Comparison of ENCODE assay signal across 9 cellular contexts in genomic region chr3:127074900-127075360, GRCh38.
DNase-seq lines count a peak whose midpoint lies in the region; ATAC-seq and TF ChIP-seq lines count a peak whose summit lies in the region.
"Had no signal": no experiment of that assay in that cellular context is flagged by ENCODE, and none has a peak within 500 bp of the region (broad histone marks: within the 10 kb centered on the region; RNA-seq: fewer than 3 reads in every experiment).

No MANE protein-coding gene starts in this region.

- POLR2A ChIA-PET in activated naive CD8-positive, alpha-beta T cell treated with anti-CD3 and anti-CD28 coated beads, Interleukin-2, amount 10 ng/mL, durations not matched to agents 7 days and 5 days (lab: Charles Lee): no interaction called here

- TF ChIP-seq CTCF in cardiac fibroblast (IDR thresholded peaks at IDR 0.05; ENCODE audit: low read depth, low read length): no peak
- no peak for TF ChIP-seq CTCF in nephron progenitor cell (IDR thresholded peaks at IDR 0.05)

- no peak for DNase-seq in activated naive CD8-positive, alpha-beta T cell treated with anti-CD3 and anti-CD28 coated beads, Interleukin-2, amount 10 ng/mL, durations not matched to agents 7 days and 5 days
- DNase-seq in activated naive CD8-positive, alpha-beta T cell treated with anti-CD3 and anti-CD28 coated beads for 36 hours: no peak
- DNase-seq in NCI-H1092 treated with DMSO at 0.1 percent for 48 hours (lab: John Stamatoyannopoulos, UW) (peak; percentile 45), cardiac fibroblast (ENCODE audit: low read depth in 2 of 2) (peak; percentile 49 to 76), nephron progenitor cell (no peak), NCI-H1436 treated with DMSO at 0.1 percent for 48 hours (lab: John Stamatoyannopoulos, UW) (no peak), mesenteric fat pad (ENCODE audit: low spot score) (no peak)

- peak; percentile 41 for ATAC-seq in activated naive CD8-positive, alpha-beta T cell treated with anti-CD3 and anti-CD28 coated beads, Interleukin-2, amount 10 ng/mL, durations not matched to agents 7 days and 5 days (ENCODE audit: low read depth)
- ATAC-seq in HG02610 (IDR thresholded peaks at IDR 0.05; ENCODE audit: unreplicated experiment): peak; percentile 93

- peaks cover 2% of the 10 kb centered on the region for H3K9me3 Mint-ChIP-seq in activated naive CD8-positive, alpha-beta T cell treated with anti-CD3 and anti-CD28 coated beads, Interleukin-2, amount 10 ng/mL, durations not matched to agents 7 days and 5 days
- H3K9me3 Mint-ChIP-seq in activated naive CD8-positive, alpha-beta T cell treated with anti-CD3 and anti-CD28 coated beads for 36 hours: no peaks in the 10 kb centered on the region
- peaks cover 5% of the 10 kb centered on the region for H3K9me3 Mint-ChIP-seq in nephron progenitor cell
- H3K9me3 Mint-ChIP-seq: stimulated activated naive CD8-positive, alpha-beta T cell treated with anti-CD3 and anti-CD28 coated beads, Interleukin-15, Interleukin-2, amounts not matched to agents 100 ng/mL and 50 ng/mL, for 24 hours had no signal

- peaks cover 11% of the 10 kb centered on the region for H3K4me1 Mint-ChIP-seq in activated naive CD8-positive, alpha-beta T cell treated with anti-CD3 and anti-CD28 coated beads, Interleukin-2, amount 10 ng/mL, durations not matched to agents 7 days and 5 days
- H3K4me1 Mint-ChIP-seq in activated naive CD8-positive, alpha-beta T cell treated with anti-CD3 and anti-CD28 coated beads for 36 hours: no peaks in the 10 kb centered on the region
- H3K4me1 Mint-ChIP-seq in nephron progenitor cell: peaks cover 4% of the 10 kb centered on the region

- H3K27ac Mint-ChIP-seq in activated naive CD8-positive, alpha-beta T cell treated with anti-CD3 and anti-CD28 coated beads, Interleukin-2, amount 10 ng/mL, durations not matched to agents 7 days and 5 days: no peak overlapping the region
- no peak overlapping the region for H3K27ac Mint-ChIP-seq in activated naive CD8-positive, alpha-beta T cell treated with anti-CD3 and anti-CD28 coated beads for 36 hours
- peak overlapping the region; percentile 2 for H3K27ac Mint-ChIP-seq in nephron progenitor cell
- H3K27ac Mint-ChIP-seq: stimulated activated naive CD8-positive, alpha-beta T cell treated with anti-CD3 and anti-CD28 coated beads, Interleukin-15, Interleukin-2, amounts not matched to agents 100 ng/mL and 50 ng/mL, for 24 hours had no signal

- H3K27me3 Mint-ChIP-seq in activated naive CD8-positive, alpha-beta T cell treated with anti-CD3 and anti-CD28 coated beads, Interleukin-2, amount 10 ng/mL, durations not matched to agents 7 days and 5 days: peaks cover 2% of the 10 kb centered on the region
- no peaks in the 10 kb centered on the region for H3K27me3 Mint-ChIP-seq in activated naive CD8-positive, alpha-beta T cell treated with anti-CD3 and anti-CD28 coated beads for 36 hours
- peaks cover 13% of the 10 kb centered on the region for H3K27me3 Mint-ChIP-seq in nephron progenitor cell (ENCODE audit: low read depth, poor library complexity)

- H3K36me3 Mint-ChIP-seq in activated naive CD8-positive, alpha-beta T cell treated with anti-CD3 and anti-CD28 coated beads, Interleukin-2, amount 10 ng/mL, durations not matched to agents 7 days and 5 days: no peaks in the 10 kb centered on the region
- no peaks in the 10 kb centered on the region for H3K36me3 Mint-ChIP-seq in activated naive CD8-positive, alpha-beta T cell treated with anti-CD3 and anti-CD28 coated beads for 36 hours
- no peaks in the 10 kb centered on the region for H3K36me3 Mint-ChIP-seq in nephron progenitor cell (ENCODE audit: low read depth)

- no peak overlapping the region for H3K4me3 ChIP-seq in cardiac fibroblast (replicated peaks in 1 of 2; ENCODE audit: low read depth in 2 of 2, low read length in 2 of 2)

- no peak overlapping the region for H3K4me3 Mint-ChIP-seq in activated naive CD8-positive, alpha-beta T cell treated with anti-CD3 and anti-CD28 coated beads, Interleukin-2, amount 10 ng/mL, durations not matched to agents 7 days and 5 days
- no peak overlapping the region for H3K4me3 Mint-ChIP-seq in activated naive CD8-positive, alpha-beta T cell treated with anti-CD3 and anti-CD28 coated beads for 36 hours
- H3K4me3 Mint-ChIP-seq in nephron progenitor cell: no peak overlapping the region
- H3K4me3 Mint-ChIP-seq: stimulated activated naive CD8-positive, alpha-beta T cell treated with anti-CD3 and anti-CD28 coated beads, Interleukin-15, Interleukin-2, amounts not matched to agents 100 ng/mL and 50 ng/mL, for 24 hours had no signal

Comparison
In these comparisons a context has a peak if more than half of its experiments do, and no peak if none do; other contexts are left out.
1. DNase-seq: peak in NCI-H1092 treated with DMSO at 0.1 percent for 48 hours (single experiment) and cardiac fibroblast (2 of 2); none in activated naive CD8-positive, alpha-beta T cell treated with anti-CD3 and anti-CD28 coated beads, Interleukin-2, amount 10 ng/mL, durations not matched to agents 7 days and 5 days (single experiment), activated naive CD8-positive, alpha-beta T cell treated with anti-CD3 and anti-CD28 coated beads for 36 hours (single experiment), nephron progenitor cell (single experiment), NCI-H1436 treated with DMSO at 0.1 percent for 48 hours (single experiment) and mesenteric fat pad (single experiment).